25 cellular contexts compared by ENCODE assay signal in genomic region chr21:33013618-33014017, GRCh38. TPM values are rescaled to one million over a fixed set of nuclear protein-coding genes. Genes with fewer than 3 reads are reported as not detected.
"Had no signal": no experiment of that assay in that cellular context is flagged by ENCODE, and none has a peak within 500 bp of the region (broad histone marks: within the 10 kb centered on the region; RNA-seq: fewer than 3 reads in every experiment).

No MANE protein-coding gene starts in this region.

- H3K27ac ChIP-seq: epithelial cell of prostate, esophagus muscularis mucosa, gastrocnemius medialis, heart right ventricle, left ventricle myocardium inferior, lower lobe of right lung, pancreas, stomach, thoracic aorta, transverse colon had no signal

- H3K4me1 ChIP-seq: esophagus muscularis mucosa, gastrocnemius medialis, left ventricle myocardium inferior, lower lobe of right lung, pancreas, stomach, transverse colon had no signal

- H3K36me3 ChIP-seq: esophagus muscularis mucosa, gastrocnemius medialis, heart right ventricle, left ventricle myocardium inferior, lower lobe of right lung, pancreas, stomach, thoracic aorta, transverse colon had no signal

- DNase-seq: effector memory CD8-positive, alpha-beta T cell; gastrocnemius medialis; heart right ventricle; hypothalamus; left ventricle myocardium inferior; lower lobe of right lung; natural killer cell; nucleus accumbens; pancreas; right cardiac atrium; small intestine; stimulated activated CD4-positive, alpha-beta T cell treated with anti-CD3 and anti-CD28 coated beads, Interleukin-12 subunit alpha, Interleukin-12 subunit beta, amount 100 ng/mL, for 4 hours; stimulated activated naive CD4-positive, alpha-beta T cell; stomach; substantia nigra; transverse colon had no signal

- FAIRE-seq: keratinocyte, pancreas, small intestine had no signal

- H3K4me3 ChIP-seq: esophagus muscularis mucosa, gastrocnemius medialis, heart right ventricle, left ventricle myocardium inferior, lower lobe of right lung, pancreas, stomach, thoracic aorta, transverse colon had no signal

- ATAC-seq: effector memory CD8-positive, alpha-beta T cell; gastrocnemius medialis; heart right ventricle; lower lobe of right lung; natural killer cell; pancreas; right cardiac atrium had no signal

- H3K9me3 ChIP-seq: esophagus muscularis mucosa, gastrocnemius medialis, heart right ventricle, left ventricle myocardium inferior, lower lobe of right lung, pancreas, stomach, thoracic aorta, transverse colon had no signal

RNA-seq across cellular contexts. Expression of gene OLIG2, which starts 12.1 kb away (rescaled TPM):
- total RNA-seq: esophagus muscularis mucosa, fibroblast of villous mesenchyme, heart right ventricle, left ventricle myocardium inferior, lower lobe of right lung, mucosa of gallbladder, myocyte, natural killer cell, right cardiac atrium, stomach, thoracic aorta, transverse colon, urinary bladder had no signal
- polyA plus RNA-seq: heart right ventricle, keratinocyte, pancreas, right cardiac atrium, small intestine, stomach, urinary bladder had no signal

RNA-seq across cellular contexts. Expression of gene OLIG1, which starts 56.3 kb away (rescaled TPM):
- total RNA-seq: esophagus muscularis mucosa, fibroblast of villous mesenchyme, mesothelial cell of epicardium, mucosa of gallbladder, myocyte, stomach, thoracic aorta, transverse colon, urinary bladder had no signal
- polyA plus RNA-seq: heart right ventricle, keratinocyte, small intestine, stomach, urinary bladder had no signal
